Comparison of ENCODE assay signal across 10 cellular contexts in genomic region chr6:108176281-108177089, GRCh38. TPM values are rescaled to one million over a fixed set of nuclear protein-coding genes. Genes with fewer than 3 reads are reported as not detected.
DNase-seq lines count a peak whose midpoint lies in the region; ATAC-seq and TF ChIP-seq lines count a peak whose summit lies in the region.
"Had no signal": no experiment of that assay in that cellular context is flagged by ENCODE, and none has a peak within 500 bp of the region (broad histone marks: within the 10 kb centered on the region; RNA-seq: fewer than 3 reads in every experiment).

No MANE protein-coding gene starts in this region.

- dilution Hi-C loops in mammary epithelial cell (cut with HindIII; ENCODE audit: low sequenced_read_pairs) = no loop called here

- H3K4me2 ChIP-seq in mammary epithelial cell (ENCODE audit: insufficient read depth, low read depth, low read length) (no peak overlapping the region), mesendoderm (ENCODE audit: low read length) (peak overlapping the region; percentile 57)

- H3K4me3 ChIP-seq in mammary epithelial cell (replicated peaks in 1 of 3; ENCODE audit: insufficient read depth in 1 of 3, low read depth in 2 of 3, low read length in 3 of 3) = no peak overlapping the region
- H3K4me3 ChIP-seq in mesendoderm (ENCODE audit: low read length) = no peak overlapping the region
- peak overlapping the region; percentile 3 to 40 for H3K4me3 ChIP-seq in stomach smooth muscle (ENCODE audit: low read length in 2 of 2)

- ATAC-seq in HG02623 (IDR thresholded peaks at IDR 0.05; ENCODE audit: unreplicated experiment) = no peak

- H2BK5ac ChIP-seq in mesendoderm (ENCODE audit: low read length) = no peak overlapping the region

- no peak overlapping the region for H4K8ac ChIP-seq in mesendoderm (ENCODE audit: low read depth, low read length)

- no peaks in the 10 kb centered on the region for H3K79me1 ChIP-seq in mesendoderm (ENCODE audit: low read length)

- H3K23ac ChIP-seq in mesendoderm (ENCODE audit: low read length) = no peak overlapping the region

- H3K27ac ChIP-seq in mammary epithelial cell (ENCODE audit: insufficient read depth, low read depth, low read length) (no peak overlapping the region), mesendoderm (ENCODE audit: low read depth, low read length) (no peak overlapping the region), stomach smooth muscle (ENCODE audit: low read length) (no peak overlapping the region)

- no peak overlapping the region for H2BK120ac ChIP-seq in mesendoderm (ENCODE audit: low read depth, low read length)

- intact Hi-C loops in mammary epithelial cell (cut with micrococcal nuclease) = no loop called here

- no peak overlapping the region for H2AK5ac ChIP-seq in mesendoderm (ENCODE audit: low read length)

- H3K9ac ChIP-seq in mammary epithelial cell (ENCODE audit: insufficient read depth, low read length) (no peak overlapping the region), mesendoderm (ENCODE audit: low read length) (no peak overlapping the region), stomach smooth muscle (ENCODE audit: low read length in 2 of 2) (no peak overlapping the region)

- H3K36me3 ChIP-seq in mammary epithelial cell (ENCODE audit: insufficient read depth, low read length) (no peaks in the 10 kb centered on the region), mesendoderm (ENCODE audit: control insufficient read depth, insufficient read depth, low read length) (no peaks in the 10 kb centered on the region), stomach smooth muscle (ENCODE audit: control insufficient read depth in 2 of 2, insufficient read depth in 2 of 2, low read length in 2 of 2) (no peaks in the 10 kb centered on the region)

- CTCF ChIA-PET in mammary epithelial cell (lab: Charles Lee; ENCODE audit: low non-redundant PET) = no interaction called here

- no peak for TF ChIP-seq CTCF in mammary epithelial cell (conservative IDR thresholded peaks at IDR 0.05 in 1 of 2, IDR thresholded peaks at IDR 0.05 in 1 of 2; ENCODE audit: extremely low read depth in 1 of 2, insufficient read depth in 1 of 2, low read depth in 1 of 2, low read length in 2 of 2)

- H3K79me2 ChIP-seq in mammary epithelial cell (ENCODE audit: insufficient read depth, low read length) (no peaks in the 10 kb centered on the region), mesendoderm (ENCODE audit: control insufficient read depth, insufficient read depth, low read length) (no peaks in the 10 kb centered on the region)

- H4K5ac ChIP-seq in mesendoderm (ENCODE audit: low read length) = no peak overlapping the region

- H4K20me1 ChIP-seq in mammary epithelial cell (ENCODE audit: insufficient read depth, low read length) = peaks cover 3% of the 10 kb centered on the region

- 39% methylated on average over 12 of the region's 46 CpGs for WGBS in mammary epithelial cell (ENCODE audit: low coverage, missing lambda C conversion rate)
- no CpG with 5 or more reads among the region's 46 CpGs for WGBS in mesendoderm (ENCODE audit: extremely low coverage, insufficient coverage, low lambda C conversion rate)

- no TSS peak for BruUV-seq in mammary epithelial cell (replicated peaks; lab: Mats Ljungman, UMichigan)

- peak overlapping the region; percentile 44 for H2AFZ ChIP-seq in mammary epithelial cell (ENCODE audit: low read depth, low read length)

- no peak overlapping the region for H2BK15ac ChIP-seq in mesendoderm (replicated peaks; ENCODE audit: low read depth)

- H3K27me3 ChIP-seq in mammary epithelial cell (ENCODE audit: insufficient read depth, low read length) = peaks cover 39% of the 10 kb centered on the region
- H3K27me3 ChIP-seq in mesendoderm (ENCODE audit: insufficient read depth, low read length, poor library complexity) = peaks cover 58% of the 10 kb centered on the region
- peaks cover 56 to 60% of the 10 kb centered on the region in 2 donors for H3K27me3 ChIP-seq in stomach smooth muscle (ENCODE audit: control insufficient read depth in 1 of 2, insufficient read depth in 2 of 2, low read length in 2 of 2)

- peak; percentile 60 for DNase-seq in activated effector memory CD4-positive, alpha-beta T cell treated with anti-CD3 and anti-CD28 coated beads, Interleukin-2, amount 50 U/mL, for 16 hours
- DNase-seq in activated effector memory CD4-positive, alpha-beta T cell treated with Interleukin-2 at 50 U/mL for 16 hours = no peak
- DNase-seq in mammary epithelial cell = no peak
- no peak for DNase-seq in mesendoderm
- DNase-seq in OCI-M2 (lab: John Stamatoyannopoulos, UW; ENCODE audit: unreplicated experiment) = no peak
- no peak for DNase-seq in HK-2 (ENCODE audit: unreplicated experiment)
- DNase-seq: NCI-H526 treated with DMSO at 0.1 percent for 48 hours had no signal

- H3K56ac ChIP-seq in mesendoderm (ENCODE audit: low read length) = no peak overlapping the region

- no peak overlapping the region for H3K18ac ChIP-seq in mesendoderm (ENCODE audit: low read length)

- in situ Hi-C loops in mammary epithelial cell (cut with MboI; ENCODE audit: low sequenced_read_pairs in 2 of 2) = no loop called here

- H3K4ac ChIP-seq in mesendoderm (ENCODE audit: low read depth, low read length) = no peak overlapping the region

- H3K9me3 ChIP-seq in mammary epithelial cell (replicated peaks; ENCODE audit: insufficient read depth, low read length) (no peaks in the 10 kb centered on the region), stomach smooth muscle (ENCODE audit: control insufficient read depth in 2 of 2, low read length in 2 of 2) (no peaks in the 10 kb centered on the region)

- peaks cover 8% of the 10 kb centered on the region for H3K4me1 ChIP-seq in mammary epithelial cell (ENCODE audit: insufficient read depth, low read length)
- no peaks in the 10 kb centered on the region for H3K4me1 ChIP-seq in mesendoderm (ENCODE audit: control insufficient read depth, low read depth, low read length)
- peaks cover 15% of the 10 kb centered on the region for H3K4me1 ChIP-seq in stomach smooth muscle (ENCODE audit: control insufficient read depth, insufficient read depth, low read length)

RNA-seq across cellular contexts. Expression of gene NR2E1, which starts 10.7 kb away (rescaled TPM):
- total RNA-seq in mammary epithelial cell = under 1 TPM in 1 of 2 donors, not detected in 1; 0.14 TPM
- not detected for polyA plus RNA-seq in mammary epithelial cell
- not detected for polyA minus RNA-seq in mammary epithelial cell
- not detected for polyA plus RNA-seq in mesendoderm (2013, experiment 1 of 2)
- not detected for polyA plus RNA-seq in mesendoderm (2013, experiment 2 of 2)
- polyA plus RNA-seq: BJ had no signal

Comparison
In these comparisons a context has a peak if more than half of its experiments do, and no peak if none do; other contexts are left out.
1. H3K4me3 ChIP-seq: peak in stomach smooth muscle (2 of 2); none in mammary epithelial cell (0 of 3) and mesendoderm (single experiment).